In genomic region chr12:5660271-5660670, GRCh38 we compare ENCODE assay signal across 21 cellular contexts.
"Had no signal": no experiment of that assay in that cellular context is flagged by ENCODE, and none has a peak within 500 bp of the region (broad histone marks: within the 10 kb centered on the region; RNA-seq: fewer than 3 reads in every experiment).

No MANE protein-coding gene starts in this region.

- H2AFZ ChIP-seq: hepatocyte had no signal

- H3K4me3 ChIP-seq: coronary artery, esophagus muscularis mucosa, gastroesophageal sphincter, heart left ventricle, hepatocyte, lower lobe of right lung had no signal

- H3K4me1 ChIP-seq: esophagus muscularis mucosa, foreskin keratinocyte, gastroesophageal sphincter had no signal

- FAIRE-seq: colon, endometrium, frontal cortex, kidney had no signal

- H3K4me2 ChIP-seq: hepatocyte had no signal

- H3K36me3 ChIP-seq: esophagus muscularis mucosa, gastroesophageal sphincter, heart left ventricle, lower lobe of right lung had no signal

- H3K79me2 ChIP-seq: hepatocyte had no signal

- H3K27ac ChIP-seq: coronary artery, esophagus muscularis mucosa, foreskin keratinocyte, gastroesophageal sphincter, heart left ventricle, hepatocyte, lower lobe of right lung had no signal

- DNase-seq: effector CD8-positive, alpha-beta T cell; effector memory CD8-positive, alpha-beta T cell; endodermal cell; foreskin keratinocyte; heart left ventricle; hypothalamus; immature natural killer cell; islet precursor cell; kidney; kidney glomerular epithelial cell; left colon; left ventricle myocardium superior; lower lobe of right lung; midbrain had no signal

- H3K9me3 ChIP-seq: esophagus muscularis mucosa, gastroesophageal sphincter, heart left ventricle, lower lobe of right lung had no signal

- H3K27me3 ChIP-seq: esophagus muscularis mucosa, foreskin keratinocyte, gastroesophageal sphincter, hepatocyte had no signal
